ENCODE assay signal across 1 cellular context in the genomic region with DNA sequence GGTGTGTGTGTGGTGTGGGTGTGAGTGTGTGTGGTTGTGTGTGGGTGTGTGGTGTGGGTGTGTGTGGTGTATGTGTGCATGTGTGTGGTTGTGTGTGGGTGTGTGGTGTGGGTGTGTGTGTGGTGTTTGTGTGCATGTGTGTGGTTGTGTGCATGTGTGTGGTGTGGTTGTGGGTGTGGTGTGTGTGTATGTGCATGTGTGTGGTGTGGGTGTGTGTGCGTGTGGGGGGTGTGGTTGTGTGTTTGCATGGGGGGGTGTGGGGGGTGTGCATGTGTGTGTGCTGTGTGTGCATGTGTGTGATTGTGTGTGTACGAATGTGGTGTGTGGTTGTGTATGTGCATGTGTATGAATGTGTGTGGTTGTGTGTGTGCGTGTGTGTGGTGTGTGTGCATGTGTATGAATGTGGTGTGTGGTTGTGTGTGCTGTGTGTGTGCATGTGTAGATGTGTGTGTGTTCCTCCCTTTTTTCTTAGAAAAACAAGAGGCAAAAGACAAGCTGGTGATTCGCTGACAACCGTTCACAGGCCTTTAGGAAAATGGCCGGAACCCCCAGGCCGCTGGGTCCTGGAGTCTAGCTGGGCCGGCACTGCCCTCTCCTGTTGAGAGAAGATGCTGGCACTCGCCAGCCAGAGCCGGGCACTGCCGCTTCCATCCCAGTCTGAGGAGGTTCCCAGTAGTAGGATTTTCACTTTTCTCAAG.
TF ChIP-seq lines count a peak whose summit lies in the region.

No MANE protein-coding gene starts in this region.

TF ChIP-seq in SK-N-SH treated with all-trans-retinoic acid at 6 μM for 48 hours, 23 proteins besides CTCF, POLR2A, EP300 and RAD21 (continued from another document):
- TF ChIP-seq ZC3H10 (CRISPR knock-in tag; IDR thresholded peaks at IDR 0.05) (no peak), RARB (CRISPR knock-in tag; IDR thresholded peaks at IDR 0.05) (no peak), ZFP30 (CRISPR knock-in tag; IDR thresholded peaks at IDR 0.05) (no peak), ZNF565 (CRISPR knock-in tag; conservative IDR thresholded peaks at IDR 0.05; ENCODE audit: low read depth) (no peak), ISL1 (CRISPR knock-in tag; IDR thresholded peaks at IDR 0.05) (no peak)
- TF ChIP-seq, protein P1, sequence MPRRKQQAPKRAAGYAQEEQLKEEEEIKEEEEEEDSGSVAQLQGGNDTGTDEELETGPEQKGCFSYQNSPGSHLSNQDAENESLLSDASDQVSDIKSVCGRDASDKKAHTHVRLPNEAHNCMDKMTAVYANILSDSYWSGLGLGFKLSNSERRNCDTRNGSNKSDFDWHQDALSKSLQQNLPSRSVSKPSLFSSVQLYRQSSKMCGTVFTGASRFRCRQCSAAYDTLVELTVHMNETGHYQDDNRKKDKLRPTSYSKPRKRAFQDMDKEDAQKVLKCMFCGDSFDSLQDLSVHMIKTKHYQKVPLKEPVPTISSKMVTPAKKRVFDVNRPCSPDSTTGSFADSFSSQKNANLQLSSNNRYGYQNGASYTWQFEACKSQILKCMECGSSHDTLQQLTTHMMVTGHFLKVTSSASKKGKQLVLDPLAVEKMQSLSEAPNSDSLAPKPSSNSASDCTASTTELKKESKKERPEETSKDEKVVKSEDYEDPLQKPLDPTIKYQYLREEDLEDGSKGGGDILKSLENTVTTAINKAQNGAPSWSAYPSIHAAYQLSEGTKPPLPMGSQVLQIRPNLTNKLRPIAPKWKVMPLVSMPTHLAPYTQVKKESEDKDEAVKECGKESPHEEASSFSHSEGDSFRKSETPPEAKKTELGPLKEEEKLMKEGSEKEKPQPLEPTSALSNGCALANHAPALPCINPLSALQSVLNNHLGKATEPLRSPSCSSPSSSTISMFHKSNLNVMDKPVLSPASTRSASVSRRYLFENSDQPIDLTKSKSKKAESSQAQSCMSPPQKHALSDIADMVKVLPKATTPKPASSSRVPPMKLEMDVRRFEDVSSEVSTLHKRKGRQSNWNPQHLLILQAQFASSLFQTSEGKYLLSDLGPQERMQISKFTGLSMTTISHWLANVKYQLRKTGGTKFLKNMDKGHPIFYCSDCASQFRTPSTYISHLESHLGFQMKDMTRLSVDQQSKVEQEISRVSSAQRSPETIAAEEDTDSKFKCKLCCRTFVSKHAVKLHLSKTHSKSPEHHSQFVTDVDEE (CRISPR knock-in tag; IDR thresholded peaks at IDR 0.05) = no peak
